Comparison of ENCODE assay signal across 17 cellular contexts in the genomic region with DNA sequence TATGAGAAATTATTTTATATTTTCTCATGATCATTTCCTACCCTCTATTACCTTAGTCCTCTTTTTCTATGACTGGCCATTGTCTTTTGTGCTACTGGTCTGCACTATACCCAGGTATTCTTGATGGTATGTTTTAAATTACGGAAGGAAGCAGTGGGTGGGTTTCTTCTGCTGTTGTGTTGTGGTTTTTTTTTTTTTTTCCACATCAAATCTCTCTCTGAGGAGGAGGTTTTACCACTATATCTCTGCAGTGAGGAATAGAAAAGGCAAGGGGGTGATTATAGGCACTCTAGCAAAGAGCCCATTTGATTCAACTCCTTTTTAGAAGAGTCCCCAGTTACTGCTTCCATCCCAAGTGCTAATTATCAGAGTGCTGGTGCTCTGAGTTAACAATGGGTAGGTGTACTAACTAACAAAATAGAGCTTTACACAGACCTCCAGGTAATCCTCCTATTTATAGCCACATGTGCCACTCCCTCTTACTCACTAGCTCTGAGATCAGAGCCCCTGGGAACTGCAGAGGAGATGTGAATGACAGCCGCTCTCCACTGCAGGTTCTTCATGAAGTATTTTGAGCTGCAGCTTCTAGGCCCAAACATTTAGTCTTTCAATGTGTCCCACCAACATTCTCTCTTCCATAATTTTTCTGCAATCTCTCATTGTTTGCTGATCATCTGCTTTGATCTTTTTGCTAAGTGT.
DNase-seq lines count a peak whose midpoint lies in the region; ATAC-seq and FAIRE-seq lines count a peak whose summit lies in the region.
"Had no signal": no experiment of that assay in that cellular context is flagged by ENCODE, and none has a peak within 500 bp of the region (broad histone marks: within the 10 kb centered on the region; RNA-seq: fewer than 3 reads in every experiment).

No MANE protein-coding gene starts in this region.

- no peaks in the 10 kb centered on the region for H3K36me3 ChIP-seq in effector memory CD4-positive, alpha-beta T cell (ENCODE audit: control insufficient read depth, insufficient read depth, low read length)

- DNase-seq in DMS53 (lab: John Stamatoyannopoulos, UW) (peak; percentile 22), DMS53 treated with DMSO at 0.1 percent for 48 hours (lab: John Stamatoyannopoulos, UW; ENCODE audit: unreplicated experiment) (no peak), NCI-H748 treated with DMSO at 0.1 percent for 48 hours (lab: John Stamatoyannopoulos, UW) (peak; percentile 43), kidney tubule cell (ENCODE audit: low spot score) (peak; percentile 42), NCI-H526 treated with DMSO at 0.1 percent for 48 hours (lab: John Stamatoyannopoulos, UW) (no peak), HTR-8/SVneo (ENCODE audit: insufficient read length, low spot score) (no peak)
- no peak for DNase-seq in effector memory CD4-positive, alpha-beta T cell
- DNase-seq: 8988T; activated CD4-positive, CD25-positive, alpha-beta regulatory T cell treated with anti-CD3 and anti-CD28 coated beads, Interleukin-2, amount 50 U/mL, for 72 hours; activated gamma-delta T cell treated with Interleukin-2 at 50 U/mL for 16 hours; immature natural killer cell; NCI-H2227 treated with DMSO at 0.1 percent for 48 hours; SIG-M5; testis had no signal

- ATAC-seq in HG02588 (IDR thresholded peaks at IDR 0.05; ENCODE audit: unreplicated experiment), result peak; percentile 31
- ATAC-seq: sciatic nerve had no signal

- H3K27me3 ChIP-seq in effector memory CD4-positive, alpha-beta T cell (replicated peaks; ENCODE audit: control insufficient read depth, insufficient read depth, low read length, poor library complexity, severe bottlenecking), result no peaks in the 10 kb centered on the region
- H3K27me3 ChIP-seq: testis had no signal

- no peaks in the 10 kb centered on the region for H3K9me3 ChIP-seq in effector memory CD4-positive, alpha-beta T cell (ENCODE audit: control insufficient read depth, low read length)
- H3K9me3 ChIP-seq: testis had no signal

- no peak overlapping the region for H3K27ac ChIP-seq in effector memory CD4-positive, alpha-beta T cell (ENCODE audit: insufficient read depth, low read length, poor library complexity, severe bottlenecking)
- H3K27ac ChIP-seq: testis had no signal

- no peak for FAIRE-seq in HTR-8/SVneo (lab: Jason Lieb, UNC)
- FAIRE-seq: D721Med had no signal

- no peaks in the 10 kb centered on the region for H3K4me1 ChIP-seq in effector memory CD4-positive, alpha-beta T cell (ENCODE audit: control insufficient read depth, insufficient read depth, low read length, poor library complexity, severe bottlenecking)

- H3K4me3 ChIP-seq in effector memory CD4-positive, alpha-beta T cell (ENCODE audit: insufficient read depth, low read depth, low read length, poor library complexity, severe bottlenecking), result no peak overlapping the region
- H3K4me3 ChIP-seq: testis had no signal

Comparison
In these comparisons a context has a peak if more than half of its experiments do, and no peak if none do; other contexts are left out.
1. DNase-seq: peak in DMS53 (single experiment), NCI-H748 treated with DMSO at 0.1 percent for 48 hours (single experiment) and kidney tubule cell (single experiment); none in DMS53 treated with DMSO at 0.1 percent for 48 hours (single experiment), NCI-H526 treated with DMSO at 0.1 percent for 48 hours (single experiment), effector memory CD4-positive, alpha-beta T cell (0 of 3) and HTR-8/SVneo (single experiment).